Comparison of ENCODE assay signal across 8 cellular contexts in genomic region chr19:35643255-35644205, GRCh38. TPM values are rescaled to one million over a fixed set of nuclear protein-coding genes. Genes with fewer than 3 reads are reported as not detected.
A peak's percentile ranks its signal among the peaks of the same experiment; 100 is the strongest.
DNase-seq lines count a peak whose midpoint lies in the region; ATAC-seq, FAIRE-seq and TF ChIP-seq lines count a peak whose summit lies in the region.

No MANE protein-coding gene starts in this region.

- H4K20me1 ChIP-seq in keratinocyte (ENCODE audit: control insufficient read depth, extremely low read depth, insufficient read depth, low read length): no peaks in the 10 kb centered on the region

- POLR2A ChIA-PET in activated B cell treated with CpG ODN at 0.5 μM for 24 hours (lab: Charles Lee): interaction anchor here (0.6 to 2.4 kb wide), 15 partner anchors 14 to 472 kb away, joined by 3 to 19 read pairs (median 4); partner anchors contain the start of genes ALKBH6, FFAR1, HAUS5 and IGFLR1

- peak overlapping the region; percentile 76 for H3K9ac ChIP-seq in keratinocyte (ENCODE audit: control insufficient read depth, extremely low read depth, insufficient read depth, low read length)

- peak overlapping the region; percentile 78 for H3K27ac Mint-ChIP-seq in activated B cell treated with CpG ODN at 0.5 μM for 24 hours

- peak overlapping the region; percentile 71 for H3K27ac ChIP-seq in keratinocyte (ENCODE audit: control insufficient read depth, insufficient read depth, low read length)

- no peak for TF ChIP-seq CTCF in GM12875 (IDR thresholded peaks at IDR 0.05; ENCODE audit: borderline replicate concordance, insufficient read depth, low read depth, low read length)
- no peak for TF ChIP-seq CTCF in activated B cell treated with CpG ODN at 0.5 μM for 24 hours (IDR thresholded peaks at IDR 0.05)
- no peak for TF ChIP-seq CTCF in cardiac fibroblast (IDR thresholded peaks at IDR 0.05; ENCODE audit: low read depth, low read length)
- peak in 1 of 3 experiments; percentile 7 for TF ChIP-seq CTCF in keratinocyte (optimal IDR thresholded peaks at IDR 0.05 in 1 of 3, IDR thresholded peaks at IDR 0.05 in 1 of 3, conservative IDR thresholded peaks at IDR 0.05 in 1 of 3; ENCODE audit: extremely low read depth in 1 of 3, insufficient read depth in 2 of 3, low read length in 3 of 3)

- H2AFZ ChIP-seq in keratinocyte (ENCODE audit: control insufficient read depth, low read length): peak overlapping the region; percentile 98

- H3K4me1 ChIP-seq in keratinocyte (ENCODE audit: control insufficient read depth, extremely low read depth, insufficient read depth, low read length): peaks cover 15% of the 10 kb centered on the region

- intact Hi-C loops in activated B cell treated with CpG ODN at 0.5 μM for 24 hours (cut with micrococcal nuclease): loop anchor here (1.0 to 10.0 kb wide), 7 partner anchors 15 to 471 kb away; partner anchors contain the start of genes HAUS5, IGFLR1, OVOL3 and POLR2I

- H3K4me2 ChIP-seq in keratinocyte (ENCODE audit: control insufficient read depth, extremely low read depth, insufficient read depth, low read depth, low read length): peak overlapping the region; percentile 96

- H3K79me2 ChIP-seq in keratinocyte (ENCODE audit: control insufficient read depth, insufficient read depth, low read length): peaks cover 4% of the 10 kb centered on the region

- H3K4me3 Mint-ChIP-seq in activated B cell treated with CpG ODN at 0.5 μM for 24 hours: peak overlapping the region; percentile 86

- no peak for FAIRE-seq in keratinocyte (lab: Jason Lieb, UNC)

- H3K27me3 Mint-ChIP-seq in activated B cell treated with CpG ODN at 0.5 μM for 24 hours: no peaks in the 10 kb centered on the region

- ATAC-seq in HG02938 (IDR thresholded peaks at IDR 0.05; ENCODE audit: unreplicated experiment): peak; percentile 30
- peak; percentile 47 for ATAC-seq in activated B cell treated with CpG ODN at 0.5 μM for 24 hours (ENCODE audit: low read depth)
- no peak for ATAC-seq in GM18870 (IDR thresholded peaks at IDR 0.05; ENCODE audit: unreplicated experiment)

- H3K36me3 Mint-ChIP-seq in activated B cell treated with CpG ODN at 0.5 μM for 24 hours (ENCODE audit: low read depth): peaks cover 5% of the 10 kb centered on the region

- peaks cover 37% of the 10 kb centered on the region for H3K4me1 Mint-ChIP-seq in activated B cell treated with CpG ODN at 0.5 μM for 24 hours

- dilution Hi-C loops in keratinocyte (cut with MboI; ENCODE audit: extremely low pct_ligation_motif_present, low sequenced_read_pairs): no loop called here

- CTCF ChIA-PET in activated B cell treated with CpG ODN at 0.5 μM for 24 hours (lab: Charles Lee): interaction anchor here (0.8 kb wide), 1 partner anchor 31 kb away, joined by 3 read pairs; the partner anchor contains the start of gene HAUS5

- peak; percentile 74 for DNase-seq in NCI-H2171 treated with DMSO at 0.1 percent for 48 hours (lab: John Stamatoyannopoulos, UW)
- peak; percentile 81 for DNase-seq in activated B cell treated with CpG ODN at 0.5 μM for 24 hours
- peak; percentile 81 to 88 for DNase-seq in cardiac fibroblast (ENCODE audit: low read depth in 2 of 2)
- DNase-seq in keratinocyte (ENCODE audit: low read depth, low spot score): no peak
- DNase-seq in stimulated activated CD4-positive, alpha-beta T cell treated with anti-CD3 and anti-CD28 coated beads, Interleukin-15, amount 100 ng/mL, for 24 hours: peak; percentile 87

- no peaks in the 10 kb centered on the region for H3K36me3 ChIP-seq in keratinocyte (ENCODE audit: control insufficient read depth in 2 of 2, extremely low read depth in 1 of 2, insufficient read depth in 2 of 2, low read length in 2 of 2)

- H3K9me3 Mint-ChIP-seq in activated B cell treated with CpG ODN at 0.5 μM for 24 hours: no peaks in the 10 kb centered on the region

- H3K4me3 ChIP-seq in GM12875 (ENCODE audit: low read depth, low read length) (peak overlapping the region; percentile 51), cardiac fibroblast (replicated peaks in 1 of 2; ENCODE audit: low read depth in 2 of 2, low read length in 2 of 2) (peak overlapping the region; percentile 56 to 59), keratinocyte (ENCODE audit: control insufficient read depth in 2 of 3, extremely low read depth in 1 of 3, insufficient read depth in 2 of 3, low read depth in 1 of 3, low read length in 3 of 3) (peak overlapping the region; percentile 41 to 80 (median 78))

- no peaks in the 10 kb centered on the region for H3K9me3 ChIP-seq in keratinocyte (ENCODE audit: control insufficient read depth, low read depth, low read length)

- no peaks in the 10 kb centered on the region for H3K27me3 ChIP-seq in keratinocyte (ENCODE audit: control insufficient read depth, extremely low read depth, insufficient read depth, low read length)

- no peaks in the 10 kb centered on the region for H3K9me1 ChIP-seq in keratinocyte (ENCODE audit: control insufficient read depth, extremely low read depth, insufficient read depth, low read length)

RNA-seq across cellular contexts. Expression of gene ETV2, which starts 2.0 kb away (rescaled TPM):
- 0.32 TPM in 1 of 2 replicates, not detected in the other for total RNA-seq in activated B cell treated with CpG ODN at 0.5 μM for 24 hours
- polyA plus RNA-seq in keratinocyte: 0.14 to 0.99 TPM (median 0.43 TPM) in 3 replicates
- polyA plus RNA-seq in keratinocyte (2011; ENCODE audit: low read depth): 0.87 TPM
- 0.32 and 1.1 TPM in 2 replicates for polyA plus RNA-seq in keratinocyte (2011; cell fraction: cytosol; rRNA removed)
- polyA plus RNA-seq in keratinocyte (2011; cell fraction: nucleus; rRNA removed): 0.29 TPM in 1 of 2 replicates, not detected in the other
- 0.39 and 1.4 TPM in 2 replicates for polyA plus RNA-seq in keratinocyte (2012; ENCODE audit: low replicate concordance)
- polyA minus RNA-seq in keratinocyte: not detected in 3 replicates
- 3.6 TPM for polyA minus RNA-seq in keratinocyte (2011; cell fraction: cytosol; rRNA and poly(A)+ RNA removed)
- not detected in 2 replicates for polyA minus RNA-seq in keratinocyte (2011; cell fraction: nucleus; rRNA and poly(A)+ RNA removed)

RNA-seq across cellular contexts. Expression of gene COX6B1, which starts 4.6 kb away (rescaled TPM):
- total RNA-seq in activated B cell treated with CpG ODN at 0.5 μM for 24 hours: 334 and 401 TPM in 2 replicates
- 509 to 705 TPM (median 560 TPM) in 3 replicates for polyA plus RNA-seq in keratinocyte
- 89.3 TPM for polyA plus RNA-seq in keratinocyte (2011; ENCODE audit: low read depth)
- 801 and 842 TPM in 2 replicates for polyA plus RNA-seq in keratinocyte (2011; cell fraction: cytosol; rRNA removed)
- 260 and 322 TPM in 2 replicates for polyA plus RNA-seq in keratinocyte (2011; cell fraction: nucleus; rRNA removed)
- polyA plus RNA-seq in keratinocyte (2012; ENCODE audit: low replicate concordance): 625 and 648 TPM in 2 replicates
- polyA minus RNA-seq in keratinocyte: 333 to 635 TPM (median 343 TPM) in 3 replicates
- 206 TPM for polyA minus RNA-seq in keratinocyte (2011; cell fraction: cytosol; rRNA and poly(A)+ RNA removed)
- polyA minus RNA-seq in keratinocyte (2011; cell fraction: nucleus; rRNA and poly(A)+ RNA removed): 40.6 and 54.7 TPM in 2 replicates

RNA-seq across cellular contexts. Expression of gene RBM42, which starts 14.7 kb away (rescaled TPM):
- 73.6 and 76.1 TPM in 2 replicates for total RNA-seq in activated B cell treated with CpG ODN at 0.5 μM for 24 hours
- 29.8 to 40.8 TPM (median 30.4 TPM) in 3 replicates for polyA plus RNA-seq in keratinocyte
- 65.2 TPM for polyA plus RNA-seq in keratinocyte (2011; ENCODE audit: low read depth)
- polyA plus RNA-seq in keratinocyte (2011; cell fraction: cytosol; rRNA removed): 12.6 and 31.4 TPM in 2 replicates
- polyA plus RNA-seq in keratinocyte (2011; cell fraction: nucleus; rRNA removed): 31.2 and 33.9 TPM in 2 replicates
- polyA plus RNA-seq in keratinocyte (2012; ENCODE audit: low replicate concordance): 42.3 and 64.9 TPM in 2 replicates
- polyA minus RNA-seq in keratinocyte: 12.3 to 24.7 TPM (median 17.7 TPM) in 3 replicates
- 45.8 TPM for polyA minus RNA-seq in keratinocyte (2011; cell fraction: cytosol; rRNA and poly(A)+ RNA removed)
- 16.0 and 17.0 TPM in 2 replicates for polyA minus RNA-seq in keratinocyte (2011; cell fraction: nucleus; rRNA and poly(A)+ RNA removed)

RNA-seq across cellular contexts. Expression of gene UPK1A, which starts 22.8 kb away (rescaled TPM):
- not detected in 2 replicates for total RNA-seq in activated B cell treated with CpG ODN at 0.5 μM for 24 hours
- 0.05 to 0.15 TPM (median 0.09 TPM) in 3 replicates for polyA plus RNA-seq in keratinocyte
- polyA plus RNA-seq in keratinocyte (2011; ENCODE audit: low read depth): 0.26 TPM
- 0.15 and 0.26 TPM in 2 replicates for polyA plus RNA-seq in keratinocyte (2011; cell fraction: cytosol; rRNA removed)
- 0.35 TPM in 1 of 2 replicates, not detected in the other for polyA plus RNA-seq in keratinocyte (2011; cell fraction: nucleus; rRNA removed)
- 0.21 and 0.62 TPM in 2 replicates for polyA plus RNA-seq in keratinocyte (2012; ENCODE audit: low replicate concordance)
- polyA minus RNA-seq in keratinocyte: 0.22 TPM in 1 of 3 replicates, not detected in the others
- polyA minus RNA-seq in keratinocyte (2011; cell fraction: cytosol; rRNA and poly(A)+ RNA removed): not detected
- not detected in 2 replicates for polyA minus RNA-seq in keratinocyte (2011; cell fraction: nucleus; rRNA and poly(A)+ RNA removed)

RNA-seq across cellular contexts. Expression of gene HAUS5, which starts 31.0 kb away (rescaled TPM):
- total RNA-seq in activated B cell treated with CpG ODN at 0.5 μM for 24 hours: 31.5 and 36.1 TPM in 2 replicates
- polyA plus RNA-seq in keratinocyte: 3.1 to 3.7 TPM (median 3.5 TPM) in 3 replicates
- 6.0 TPM for polyA plus RNA-seq in keratinocyte (2011; ENCODE audit: low read depth)
- polyA plus RNA-seq in keratinocyte (2011; cell fraction: cytosol; rRNA removed): 1.4 and 1.9 TPM in 2 replicates
- polyA plus RNA-seq in keratinocyte (2011; cell fraction: nucleus; rRNA removed): 8.4 and 9.9 TPM in 2 replicates
- polyA plus RNA-seq in keratinocyte (2012; ENCODE audit: low replicate concordance): 3.6 and 6.0 TPM in 2 replicates
- 1.8 to 9.2 TPM (median 1.9 TPM) in 3 replicates for polyA minus RNA-seq in keratinocyte
- polyA minus RNA-seq in keratinocyte (2011; cell fraction: cytosol; rRNA and poly(A)+ RNA removed): 1.5 TPM
- 2.4 and 3.1 TPM in 2 replicates for polyA minus RNA-seq in keratinocyte (2011; cell fraction: nucleus; rRNA and poly(A)+ RNA removed)
